In the genomic region with DNA sequence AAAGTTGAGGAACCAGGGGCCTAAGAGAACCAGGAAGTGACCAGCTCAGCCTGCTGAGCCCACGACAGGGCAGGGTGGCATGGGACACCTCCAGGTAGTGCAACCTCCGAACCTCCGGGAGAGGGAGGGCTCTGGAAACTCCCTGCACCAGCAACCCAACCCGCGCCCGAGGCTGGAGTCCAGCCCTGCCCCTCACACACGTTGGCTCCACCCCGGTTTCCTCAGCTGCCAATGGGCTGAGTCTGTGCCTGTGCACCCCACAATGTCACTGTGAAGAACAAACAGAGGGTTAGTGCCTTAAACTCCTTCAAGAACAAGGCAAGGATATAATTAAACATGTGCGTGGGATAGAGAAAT, we compare ENCODE assay signal across 1 cellular context.
TF ChIP-seq lines count a peak whose summit lies in the region.

No MANE protein-coding gene starts in this region.

TF ChIP-seq in H1, 55 proteins besides CTCF, POLR2A, EP300 and RAD21:
- TF ChIP-seq CHD2 (IDR thresholded peaks at IDR 0.05; ENCODE audit: low read length): no peak
- no peak for TF ChIP-seq RFX5 (IDR thresholded peaks at IDR 0.05; ENCODE audit: borderline replicate concordance, low read depth, low read length)
- TF ChIP-seq, protein P1, sequence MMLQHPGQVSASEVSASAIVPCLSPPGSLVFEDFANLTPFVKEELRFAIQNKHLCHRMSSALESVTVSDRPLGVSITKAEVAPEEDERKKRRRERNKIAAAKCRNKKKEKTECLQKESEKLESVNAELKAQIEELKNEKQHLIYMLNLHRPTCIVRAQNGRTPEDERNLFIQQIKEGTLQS (IDR thresholded peaks at IDR 0.05; ENCODE audit: insufficient read depth, low read depth, low read length): no peak
- TF ChIP-seq, protein P2, sequence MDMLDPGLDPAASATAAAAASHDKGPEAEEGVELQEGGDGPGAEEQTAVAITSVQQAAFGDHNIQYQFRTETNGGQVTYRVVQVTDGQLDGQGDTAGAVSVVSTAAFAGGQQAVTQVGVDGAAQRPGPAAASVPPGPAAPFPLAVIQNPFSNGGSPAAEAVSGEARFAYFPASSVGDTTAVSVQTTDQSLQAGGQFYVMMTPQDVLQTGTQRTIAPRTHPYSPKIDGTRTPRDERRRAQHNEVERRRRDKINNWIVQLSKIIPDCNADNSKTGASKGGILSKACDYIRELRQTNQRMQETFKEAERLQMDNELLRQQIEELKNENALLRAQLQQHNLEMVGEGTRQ (IDR thresholded peaks at IDR 0.05; ENCODE audit: low read length): no peak
- no peak for TF ChIP-seq TAF1 (IDR thresholded peaks at IDR 0.05; ENCODE audit: low read depth, low read length)
- no peak for TF ChIP-seq CTBP2 (IDR thresholded peaks at IDR 0.05; ENCODE audit: borderline replicate concordance, insufficient read depth, insufficient read length, low read length)
- TF ChIP-seq SUZ12 (IDR thresholded peaks at IDR 0.05; ENCODE audit: low read length): no peak
- no peak for TF ChIP-seq TBP (IDR thresholded peaks at IDR 0.05; ENCODE audit: low read depth, low read length)
- TF ChIP-seq NRF1 (IDR thresholded peaks at IDR 0.05; ENCODE audit: low read depth, low read length): no peak
- no peak for TF ChIP-seq TCF12 (IDR thresholded peaks at IDR 0.05; ENCODE audit: low read depth, low read length)
- TF ChIP-seq CHD1 (IDR thresholded peaks at IDR 0.05; ENCODE audit: low read depth, low read length): no peak
- TF ChIP-seq, protein P3, sequence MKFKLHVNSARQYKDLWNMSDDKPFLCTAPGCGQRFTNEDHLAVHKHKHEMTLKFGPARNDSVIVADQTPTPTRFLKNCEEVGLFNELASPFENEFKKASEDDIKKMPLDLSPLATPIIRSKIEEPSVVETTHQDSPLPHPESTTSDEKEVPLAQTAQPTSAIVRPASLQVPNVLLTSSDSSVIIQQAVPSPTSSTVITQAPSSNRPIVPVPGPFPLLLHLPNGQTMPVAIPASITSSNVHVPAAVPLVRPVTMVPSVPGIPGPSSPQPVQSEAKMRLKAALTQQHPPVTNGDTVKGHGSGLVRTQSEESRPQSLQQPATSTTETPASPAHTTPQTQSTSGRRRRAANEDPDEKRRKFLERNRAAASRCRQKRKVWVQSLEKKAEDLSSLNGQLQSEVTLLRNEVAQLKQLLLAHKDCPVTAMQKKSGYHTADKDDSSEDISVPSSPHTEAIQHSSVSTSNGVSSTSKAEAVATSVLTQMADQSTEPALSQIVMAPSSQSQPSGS (IDR thresholded peaks at IDR 0.05; ENCODE audit: low read length): no peak
- TF ChIP-seq SP1 (IDR thresholded peaks at IDR 0.05; ENCODE audit: low read depth, low read length): no peak
- no peak for TF ChIP-seq SAP30 (IDR thresholded peaks at IDR 0.05; ENCODE audit: insufficient read depth, insufficient replicate concordance, low read length)
- TF ChIP-seq, protein P4, sequence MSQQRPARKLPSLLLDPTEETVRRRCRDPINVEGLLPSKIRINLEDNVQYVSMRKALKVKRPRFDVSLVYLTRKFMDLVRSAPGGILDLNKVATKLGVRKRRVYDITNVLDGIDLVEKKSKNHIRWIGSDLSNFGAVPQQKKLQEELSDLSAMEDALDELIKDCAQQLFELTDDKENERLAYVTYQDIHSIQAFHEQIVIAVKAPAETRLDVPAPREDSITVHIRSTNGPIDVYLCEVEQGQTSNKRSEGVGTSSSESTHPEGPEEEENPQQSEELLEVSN (IDR thresholded peaks at IDR 0.05): no peak
- TF ChIP-seq, protein P5, sequence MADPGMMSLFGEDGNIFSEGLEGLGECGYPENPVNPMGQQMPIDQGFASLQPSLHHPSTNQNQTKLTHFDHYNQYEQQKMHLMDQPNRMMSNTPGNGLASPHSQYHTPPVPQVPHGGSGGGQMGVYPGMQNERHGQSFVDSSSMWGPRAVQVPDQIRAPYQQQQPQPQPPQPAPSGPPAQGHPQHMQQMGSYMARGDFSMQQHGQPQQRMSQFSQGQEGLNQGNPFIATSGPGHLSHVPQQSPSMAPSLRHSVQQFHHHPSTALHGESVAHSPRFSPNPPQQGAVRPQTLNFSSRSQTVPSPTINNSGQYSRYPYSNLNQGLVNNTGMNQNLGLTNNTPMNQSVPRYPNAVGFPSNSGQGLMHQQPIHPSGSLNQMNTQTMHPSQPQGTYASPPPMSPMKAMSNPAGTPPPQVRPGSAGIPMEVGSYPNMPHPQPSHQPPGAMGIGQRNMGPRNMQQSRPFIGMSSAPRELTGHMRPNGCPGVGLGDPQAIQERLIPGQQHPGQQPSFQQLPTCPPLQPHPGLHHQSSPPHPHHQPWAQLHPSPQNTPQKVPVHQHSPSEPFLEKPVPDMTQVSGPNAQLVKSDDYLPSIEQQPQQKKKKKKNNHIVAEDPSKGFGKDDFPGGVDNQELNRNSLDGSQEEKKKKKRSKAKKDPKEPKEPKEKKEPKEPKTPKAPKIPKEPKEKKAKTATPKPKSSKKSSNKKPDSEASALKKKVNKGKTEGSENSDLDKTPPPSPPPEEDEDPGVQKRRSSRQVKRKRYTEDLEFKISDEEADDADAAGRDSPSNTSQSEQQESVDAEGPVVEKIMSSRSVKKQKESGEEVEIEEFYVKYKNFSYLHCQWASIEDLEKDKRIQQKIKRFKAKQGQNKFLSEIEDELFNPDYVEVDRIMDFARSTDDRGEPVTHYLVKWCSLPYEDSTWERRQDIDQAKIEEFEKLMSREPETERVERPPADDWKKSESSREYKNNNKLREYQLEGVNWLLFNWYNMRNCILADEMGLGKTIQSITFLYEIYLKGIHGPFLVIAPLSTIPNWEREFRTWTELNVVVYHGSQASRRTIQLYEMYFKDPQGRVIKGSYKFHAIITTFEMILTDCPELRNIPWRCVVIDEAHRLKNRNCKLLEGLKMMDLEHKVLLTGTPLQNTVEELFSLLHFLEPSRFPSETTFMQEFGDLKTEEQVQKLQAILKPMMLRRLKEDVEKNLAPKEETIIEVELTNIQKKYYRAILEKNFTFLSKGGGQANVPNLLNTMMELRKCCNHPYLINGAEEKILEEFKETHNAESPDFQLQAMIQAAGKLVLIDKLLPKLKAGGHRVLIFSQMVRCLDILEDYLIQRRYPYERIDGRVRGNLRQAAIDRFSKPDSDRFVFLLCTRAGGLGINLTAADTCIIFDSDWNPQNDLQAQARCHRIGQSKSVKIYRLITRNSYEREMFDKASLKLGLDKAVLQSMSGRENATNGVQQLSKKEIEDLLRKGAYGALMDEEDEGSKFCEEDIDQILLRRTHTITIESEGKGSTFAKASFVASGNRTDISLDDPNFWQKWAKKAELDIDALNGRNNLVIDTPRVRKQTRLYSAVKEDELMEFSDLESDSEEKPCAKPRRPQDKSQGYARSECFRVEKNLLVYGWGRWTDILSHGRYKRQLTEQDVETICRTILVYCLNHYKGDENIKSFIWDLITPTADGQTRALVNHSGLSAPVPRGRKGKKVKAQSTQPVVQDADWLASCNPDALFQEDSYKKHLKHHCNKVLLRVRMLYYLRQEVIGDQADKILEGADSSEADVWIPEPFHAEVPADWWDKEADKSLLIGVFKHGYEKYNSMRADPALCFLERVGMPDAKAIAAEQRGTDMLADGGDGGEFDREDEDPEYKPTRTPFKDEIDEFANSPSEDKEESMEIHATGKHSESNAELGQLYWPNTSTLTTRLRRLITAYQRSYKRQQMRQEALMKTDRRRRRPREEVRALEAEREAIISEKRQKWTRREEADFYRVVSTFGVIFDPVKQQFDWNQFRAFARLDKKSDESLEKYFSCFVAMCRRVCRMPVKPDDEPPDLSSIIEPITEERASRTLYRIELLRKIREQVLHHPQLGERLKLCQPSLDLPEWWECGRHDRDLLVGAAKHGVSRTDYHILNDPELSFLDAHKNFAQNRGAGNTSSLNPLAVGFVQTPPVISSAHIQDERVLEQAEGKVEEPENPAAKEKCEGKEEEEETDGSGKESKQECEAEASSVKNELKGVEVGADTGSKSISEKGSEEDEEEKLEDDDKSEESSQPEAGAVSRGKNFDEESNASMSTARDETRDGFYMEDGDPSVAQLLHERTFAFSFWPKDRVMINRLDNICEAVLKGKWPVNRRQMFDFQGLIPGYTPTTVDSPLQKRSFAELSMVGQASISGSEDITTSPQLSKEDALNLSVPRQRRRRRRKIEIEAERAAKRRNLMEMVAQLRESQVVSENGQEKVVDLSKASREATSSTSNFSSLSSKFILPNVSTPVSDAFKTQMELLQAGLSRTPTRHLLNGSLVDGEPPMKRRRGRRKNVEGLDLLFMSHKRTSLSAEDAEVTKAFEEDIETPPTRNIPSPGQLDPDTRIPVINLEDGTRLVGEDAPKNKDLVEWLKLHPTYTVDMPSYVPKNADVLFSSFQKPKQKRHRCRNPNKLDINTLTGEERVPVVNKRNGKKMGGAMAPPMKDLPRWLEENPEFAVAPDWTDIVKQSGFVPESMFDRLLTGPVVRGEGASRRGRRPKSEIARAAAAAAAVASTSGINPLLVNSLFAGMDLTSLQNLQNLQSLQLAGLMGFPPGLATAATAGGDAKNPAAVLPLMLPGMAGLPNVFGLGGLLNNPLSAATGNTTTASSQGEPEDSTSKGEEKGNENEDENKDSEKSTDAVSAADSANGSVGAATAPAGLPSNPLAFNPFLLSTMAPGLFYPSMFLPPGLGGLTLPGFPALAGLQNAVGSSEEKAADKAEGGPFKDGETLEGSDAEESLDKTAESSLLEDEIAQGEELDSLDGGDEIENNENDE (IDR thresholded peaks at IDR 0.05; ENCODE audit: insufficient replicate concordance, low read length): no peak
- no peak for TF ChIP-seq POLR2AphosphoS5 (IDR thresholded peaks at IDR 0.05; ENCODE audit: low read depth, low read length)
- TF ChIP-seq JUND (IDR thresholded peaks at IDR 0.05; ENCODE audit: low read length): no peak
- TF ChIP-seq BACH1 (IDR thresholded peaks at IDR 0.05; ENCODE audit: low read length): no peak
